In genomic region chr12:32155911-32156585, GRCh38 we compare ENCODE assay signal across 1 cellular context.
A peak's percentile ranks its signal among the peaks of the same experiment; 100 is the strongest.
TF ChIP-seq lines count a peak whose summit lies in the region.

No MANE protein-coding gene starts in this region.

TF ChIP-seq in K562, 482 proteins besides CTCF, POLR2A, EP300 and RAD21:
- TF ChIP-seq, protein P1, sequence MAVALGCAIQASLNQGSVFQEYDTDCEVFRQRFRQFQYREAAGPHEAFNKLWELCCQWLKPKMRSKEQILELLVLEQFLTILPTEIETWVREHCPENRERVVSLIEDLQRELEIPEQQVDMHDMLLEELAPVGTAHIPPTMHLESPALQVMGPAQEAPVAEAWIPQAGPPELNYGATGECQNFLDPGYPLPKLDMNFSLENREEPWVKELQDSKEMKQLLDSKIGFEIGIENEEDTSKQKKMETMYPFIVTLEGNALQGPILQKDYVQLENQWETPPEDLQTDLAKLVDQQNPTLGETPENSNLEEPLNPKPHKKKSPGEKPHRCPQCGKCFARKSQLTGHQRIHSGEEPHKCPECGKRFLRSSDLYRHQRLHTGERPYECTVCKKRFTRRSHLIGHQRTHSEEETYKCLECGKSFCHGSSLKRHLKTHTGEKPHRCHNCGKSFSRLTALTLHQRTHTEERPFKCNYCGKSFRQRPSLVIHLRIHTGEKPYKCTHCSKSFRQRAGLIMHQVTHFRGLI (CRISPR knock-in tag; IDR thresholded peaks at IDR 0.05), result no peak
- peak; percentile 77 for TF ChIP-seq TEAD4 (IDR thresholded peaks at IDR 0.05; ENCODE audit: low read length)
- TF ChIP-seq TEAD4 (CRISPR knock-in tag; IDR thresholded peaks at IDR 0.05; ENCODE audit: borderline replicate concordance), result no peak
- peak; percentile 84 for TF ChIP-seq TCF3 (CRISPR knock-in tag; IDR thresholded peaks at IDR 0.05)
- peak; percentile 35; the same call in 1 of the 2 replicates for TF ChIP-seq TFAP4 (CRISPR knock-in tag; IDR thresholded peaks at IDR 0.05; ENCODE audit: borderline replicate concordance)
- peak; percentile 69 for TF ChIP-seq MEIS2 (IDR thresholded peaks at IDR 0.05; ENCODE audit: partially characterized antibody)
- peak; percentile 20 to 56; a peak in 1 of 4 replicates for TF ChIP-seq TRIM24 (IDR thresholded peaks at IDR 0.05)
- 0 out of 2 replicates have a peak, but pooled peaks have one; percentile 20 for TF ChIP-seq MEF2A (IDR thresholded peaks at IDR 0.05; ENCODE audit: control insufficient read depth, low read depth, low read length)
- TF ChIP-seq DPF2 (IDR thresholded peaks at IDR 0.05), result 0 out of 2 replicates have a peak, but pooled peaks have one; percentile 26
- TF ChIP-seq CBFA2T3 (IDR thresholded peaks at IDR 0.05), result peak; percentile 89
- peak; percentile 74 for TF ChIP-seq NCOR1 (IDR thresholded peaks at IDR 0.05)
- no peak for TF ChIP-seq ZNF318 (IDR thresholded peaks at IDR 0.05; ENCODE audit: borderline replicate concordance in 1 of 2, low read depth in 1 of 2)
- peak; percentile 50 for TF ChIP-seq MTA2 (IDR thresholded peaks at IDR 0.05; ENCODE audit: low read depth)
- TF ChIP-seq TAF9B (IDR thresholded peaks at IDR 0.05; ENCODE audit: partially characterized antibody), result no peak
- no peak for TF ChIP-seq HNRNPLL (IDR thresholded peaks at IDR 0.05; ENCODE audit: low read depth, low read length, poor library complexity, severe bottlenecking)
- TF ChIP-seq NFIC (IDR thresholded peaks at IDR 0.05), result peak; percentile 26; the same call in 1 of the 2 replicates
- TF ChIP-seq TAL1 (IDR thresholded peaks at IDR 0.05), result peak; percentile 79
- TF ChIP-seq SMAD4 (CRISPR knock-in tag; conservative IDR thresholded peaks at IDR 0.05), result no peak; the same call in 1 of the 2 replicates
- TF ChIP-seq JUND (IDR thresholded peaks at IDR 0.05; ENCODE audit: borderline replicate concordance, low read depth, low read length), result no peak
- no peak for TF ChIP-seq JUND (tag; IDR thresholded peaks at IDR 0.05; ENCODE audit: borderline replicate concordance, low read depth, low read length)
- TF ChIP-seq STAT5A (IDR thresholded peaks at IDR 0.05; ENCODE audit: borderline replicate concordance, low read length), result peak; percentile 25; the same call in 1 of the 2 replicates
- peak; percentile 47; the same call in 1 of the 2 replicates for TF ChIP-seq POLR2AphosphoS5 (IDR thresholded peaks at IDR 0.05; ENCODE audit: control insufficient read depth, insufficient read depth, low read depth, low read length)
- TF ChIP-seq BACH1 (tag; IDR thresholded peaks at IDR 0.05), result no peak
- TF ChIP-seq KLF16 (IDR thresholded peaks at IDR 0.05), result peak; percentile 23; the same call in 1 of the 2 replicates
- no peak for TF ChIP-seq TAF15 (IDR thresholded peaks at IDR 0.05; ENCODE audit: low read depth, low read length)
- TF ChIP-seq GATA2 (CRISPR knock-in tag; IDR thresholded peaks at IDR 0.05), result peak; percentile 55
- TF ChIP-seq, protein P2, sequence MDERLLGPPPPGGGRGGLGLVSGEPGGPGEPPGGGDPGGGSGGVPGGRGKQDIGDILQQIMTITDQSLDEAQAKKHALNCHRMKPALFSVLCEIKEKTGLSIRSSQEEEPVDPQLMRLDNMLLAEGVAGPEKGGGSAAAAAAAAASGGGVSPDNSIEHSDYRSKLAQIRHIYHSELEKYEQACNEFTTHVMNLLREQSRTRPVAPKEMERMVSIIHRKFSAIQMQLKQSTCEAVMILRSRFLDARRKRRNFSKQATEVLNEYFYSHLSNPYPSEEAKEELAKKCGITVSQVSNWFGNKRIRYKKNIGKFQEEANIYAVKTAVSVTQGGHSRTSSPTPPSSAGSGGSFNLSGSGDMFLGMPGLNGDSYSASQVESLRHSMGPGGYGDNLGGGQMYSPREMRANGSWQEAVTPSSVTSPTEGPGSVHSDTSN (CRISPR knock-in tag; IDR thresholded peaks at IDR 0.05; ENCODE audit: low read depth), result no peak
- TF ChIP-seq, protein P2 (tag; conservative IDR thresholded peaks at IDR 0.05; ENCODE audit: low read depth), result peak; percentile 41
- TF ChIP-seq SOX6 (IDR thresholded peaks at IDR 0.05), result peak; percentile 57; the same call in 1 of the 2 replicates
- TF ChIP-seq ARID1B (IDR thresholded peaks at IDR 0.05), result peak; percentile 68
- peak; percentile 85 for TF ChIP-seq CBFA2T2 (conservative IDR thresholded peaks at IDR 0.05)
